In genomic region chr17:40538019-40538935, GRCh38 we compare ENCODE assay signal across 9 cellular contexts. TPM values are rescaled to one million over a fixed set of nuclear protein-coding genes. Genes with fewer than 3 reads are reported as not detected.
DNase-seq lines count a peak whose midpoint lies in the region; ATAC-seq, FAIRE-seq and TF ChIP-seq lines count a peak whose summit lies in the region.
"Had no signal": no experiment of that assay in that cellular context is flagged by ENCODE, and none has a peak within 500 bp of the region (broad histone marks: within the 10 kb centered on the region; RNA-seq: fewer than 3 reads in every experiment).

No MANE protein-coding gene starts in this region.

- no peaks in the 10 kb centered on the region for H3K23me2 ChIP-seq in H9 (ENCODE audit: insufficient read length, low read depth, low read length, poor library complexity, severe bottlenecking)

- H3K4me1 Mint-ChIP-seq in H9, result peaks cover 13 to 29% of the 10 kb centered on the region in 2 experiments
- peaks cover 86% of the 10 kb centered on the region for H3K4me1 Mint-ChIP-seq in activated naive CD8-positive, alpha-beta T cell treated with anti-CD3 and anti-CD28 coated beads, Interleukin-2, amount 10 ng/mL, durations not matched to agents 7 days and 5 days

- no peaks in the 10 kb centered on the region for H3K4me1 ChIP-seq in H9 (ENCODE audit: insufficient read depth, low read length)
- H3K4me1 ChIP-seq in spleen, result peaks cover 61 to 100% (median 92%) of the 10 kb centered on the region in 6 donors

- H3K4me3 ChIP-seq in spleen (no peak overlapping the region), lower leg skin (ENCODE audit: low read depth, poor library complexity, severe bottlenecking) (no peak overlapping the region)

- no peak overlapping the region for H2BK120ac ChIP-seq in H9 (ENCODE audit: low read depth, low read length, poor library complexity, severe bottlenecking)

- no peak overlapping the region for H3K4me3 Mint-ChIP-seq in H9
- H3K4me3 Mint-ChIP-seq in activated naive CD8-positive, alpha-beta T cell treated with anti-CD3 and anti-CD28 coated beads, Interleukin-2, amount 10 ng/mL, durations not matched to agents 7 days and 5 days, result no peak overlapping the region

- H2BK20ac ChIP-seq in H9 (ENCODE audit: low read depth, low read length, poor library complexity, severe bottlenecking), result no peak overlapping the region

- H3K23ac ChIP-seq in H9 (ENCODE audit: insufficient read length, low read depth, low read length), result no peak overlapping the region

- DNase-seq in H9 (no peak), hypothalamus (lab: John Stamatoyannopoulos, UW) (peak in 29 of 51 donors; percentile 10 to 69 (median 49)), spleen (peak; percentile 89), D721Med (ENCODE audit: insufficient read length, low spot score) (no peak), lower leg skin (ENCODE audit: low spot score in 2 of 2) (no peak)
- peak; percentile 21 for DNase-seq in activated naive CD8-positive, alpha-beta T cell treated with anti-CD3 and anti-CD28 coated beads, Interleukin-2, amount 10 ng/mL, durations not matched to agents 7 days and 5 days
- no peak for DNase-seq in stimulated activated CD4-positive, alpha-beta T cell treated with anti-CD3 and anti-CD28 coated beads, Interleukin-4, amount 100 ng/mL, for 1 hour

- no CpG with 5 or more reads among the region's 15 CpGs for WGBS in H9 (ENCODE audit: extremely low coverage, insufficient read length, low lambda C conversion rate)
- WGBS in spleen, 5 donors, result 66 to 77% (median 74%) methylated on average over 15 of the region's 15 CpGs
- WGBS in lower leg skin, 2 donors, result 51 to 58% methylated on average over 15 of the region's 15 CpGs

- peaks cover 3% of the 10 kb centered on the region; the same call in 1 of the 2 replicates for H3K27me3 Mint-ChIP-seq in H9 (ENCODE audit: low read depth)
- peaks cover 2% of the 10 kb centered on the region for H3K27me3 Mint-ChIP-seq in activated naive CD8-positive, alpha-beta T cell treated with anti-CD3 and anti-CD28 coated beads, Interleukin-2, amount 10 ng/mL, durations not matched to agents 7 days and 5 days

- H3K27me3 ChIP-seq in H9 (ENCODE audit: insufficient read depth, low read length) (no peaks in the 10 kb centered on the region), spleen (replicated peaks in 1 of 7) (no peaks in the 10 kb centered on the region)

- no peak overlapping the region for H3K4ac ChIP-seq in H9 (ENCODE audit: low read depth, low read length)

- H4K91ac ChIP-seq in H9 (ENCODE audit: insufficient read length, low read depth, low read length), result no peak overlapping the region

- no peak overlapping the region for H3K27ac Mint-ChIP-seq in H9
- H3K27ac Mint-ChIP-seq in activated naive CD8-positive, alpha-beta T cell treated with anti-CD3 and anti-CD28 coated beads, Interleukin-2, amount 10 ng/mL, durations not matched to agents 7 days and 5 days, result peak overlapping the region; percentile 31

- 0 out of 2 replicates have a peak overlapping the region, but pooled peaks have one; percentile 2 for H3K14ac ChIP-seq in H9 (ENCODE audit: insufficient read depth, low read length)

- H3K36me3 Mint-ChIP-seq in H9 (ENCODE audit: insufficient read depth in 1 of 3, low read depth in 3 of 3), result no peaks in the 10 kb centered on the region
- no peaks in the 10 kb centered on the region for H3K36me3 Mint-ChIP-seq in activated naive CD8-positive, alpha-beta T cell treated with anti-CD3 and anti-CD28 coated beads, Interleukin-2, amount 10 ng/mL, durations not matched to agents 7 days and 5 days

- H2AFZ ChIP-seq in H9 (ENCODE audit: low read length), result no peak overlapping the region

- no peaks in the 10 kb centered on the region for H3K36me3 ChIP-seq in spleen

- H3K27ac ChIP-seq in H9 (ENCODE audit: insufficient read length, low read depth, low read length), result no peak overlapping the region
- peak overlapping the region in 7 of 8 donors; percentile 76 to 91 (median 87) for H3K27ac ChIP-seq in spleen

- no peak overlapping the region for H2BK15ac ChIP-seq in H9 (ENCODE audit: low read depth, low read length)

- H3T11ph ChIP-seq in H9 (ENCODE audit: low read length), result no peak overlapping the region

- H3K4me2 ChIP-seq in H9 (ENCODE audit: insufficient read depth, insufficient read length, low read length), result no peak overlapping the region

- no peak for FAIRE-seq in D721Med (lab: Jason Lieb, UNC)

- no peak overlapping the region for H3K9ac ChIP-seq in H9 (ENCODE audit: extremely low read depth, insufficient read length, low read length)

- intact Hi-C loops in spleen (cut with DNase I; ENCODE audit: low total_unique reads) (loop anchor here (10.0 kb wide), 2 partner anchors 143 to 233 kb away; partner anchors contain the start of gene RARA), lower leg skin (cut with DNase I; ENCODE audit: low total_unique reads) (loop anchor here (10.0 kb wide), 1 partner anchor 93 kb away; the partner anchor contains the start of gene IGFBP4)

- H3K9me3 ChIP-seq in H9 (ENCODE audit: control insufficient read depth, low read depth, low read length), result no peaks in the 10 kb centered on the region
- H3K9me3 ChIP-seq in spleen, result no peaks in the 10 kb centered on the region

- no peak for TF ChIP-seq CTCF in H9 (conservative IDR thresholded peaks at IDR 0.05)
- TF ChIP-seq CTCF in spleen (IDR thresholded peaks at IDR 0.05 in 8 of 11, conservative IDR thresholded peaks at IDR 0.05 in 3 of 11), result no peak
- no peak for TF ChIP-seq CTCF in D721Med (IDR thresholded peaks at IDR 0.05; ENCODE audit: insufficient read depth, missing control alignments)
- TF ChIP-seq CTCF in lower leg skin (IDR thresholded peaks at IDR 0.05), result no peak

- no peak overlapping the region for H2BK5ac ChIP-seq in H9 (ENCODE audit: insufficient read length, low read length)

- peaks cover 0 to 2% of the 10 kb centered on the region in 2 experiments; a peak in 1 of 5 replicates for H3K9me3 Mint-ChIP-seq in H9
- no peaks in the 10 kb centered on the region for H3K9me3 Mint-ChIP-seq in activated naive CD8-positive, alpha-beta T cell treated with anti-CD3 and anti-CD28 coated beads, Interleukin-2, amount 10 ng/mL, durations not matched to agents 7 days and 5 days

- no peak overlapping the region for H2BK12ac ChIP-seq in H9 (ENCODE audit: insufficient read length, low read depth, low read length)

- H4K8ac ChIP-seq in H9 (replicated peaks; ENCODE audit: insufficient read length, low read depth, low read length), result no peak overlapping the region

- H3K79me1 ChIP-seq in H9 (ENCODE audit: insufficient read depth, low read depth, low read length, poor library complexity, severe bottlenecking), result no peaks in the 10 kb centered on the region

- H2AK5ac ChIP-seq in H9 (ENCODE audit: insufficient read length, low read length), result no peak overlapping the region

- ATAC-seq in activated naive CD8-positive, alpha-beta T cell treated with anti-CD3 and anti-CD28 coated beads, Interleukin-2, amount 10 ng/mL, durations not matched to agents 7 days and 5 days (ENCODE audit: low read depth), result no peak
- no peak for ATAC-seq in GM18502 (IDR thresholded peaks at IDR 0.05; ENCODE audit: poor library complexity, unreplicated experiment)

- no peak overlapping the region for H3K56ac ChIP-seq in H9 (ENCODE audit: insufficient read length, low read depth, low read length)

- TF ChIP-seq POLR2A in spleen (IDR thresholded peaks at IDR 0.05), result no peak
- TF ChIP-seq POLR2A in lower leg skin (IDR thresholded peaks at IDR 0.05), result no peak

- no peak overlapping the region for H4K5ac ChIP-seq in H9 (ENCODE audit: insufficient read length, low read depth, low read length)

- H4K20me1 ChIP-seq in H9 (ENCODE audit: control insufficient read depth, insufficient read depth, insufficient read length), result no peaks in the 10 kb centered on the region

- POLR2A ChIA-PET in activated naive CD8-positive, alpha-beta T cell treated with anti-CD3 and anti-CD28 coated beads, Interleukin-2, amount 10 ng/mL, durations not matched to agents 7 days and 5 days (lab: Charles Lee), result interaction anchor here (1.2 to 28.0 kb wide), 5 partner anchors 19 to 175 kb away, joined by 3 to 579 read pairs (median 5); partner anchors contain the start of gene CCR7

- H3K79me2 ChIP-seq in H9 (ENCODE audit: insufficient read depth, low read length), result no peaks in the 10 kb centered on the region

- no peak overlapping the region for H3K18ac ChIP-seq in H9 (ENCODE audit: insufficient read length, low read depth, low read length)

RNA-seq across cellular contexts. Expression of gene CCR7, which starts 27.0 kb away (rescaled TPM):
- total RNA-seq in H9 (2021), result 0.31 TPM in 1 of 2 replicates, not detected in the other
- total RNA-seq in activated naive CD8-positive, alpha-beta T cell treated with anti-CD3 and anti-CD28 coated beads, Interleukin-2, amount 10 ng/mL, durations not matched to agents 7 days and 5 days, result 100 to 1,000 TPM; 231 to 238 TPM
- 10 to 100 TPM; 31.9 to 77.4 (median 49.9) TPM for total RNA-seq in spleen
- 10 to 100 TPM; 29.0 to 79.1 (median 63.5) TPM for polyA plus RNA-seq in spleen
- 1 to 10 TPM in 1 of 4 donors, under 1 TPM in 1, not detected in 2; 0.21 to 1.2 TPM for total RNA-seq in lower leg skin
- total RNA-seq: lung microvascular endothelial cell had no signal

RNA-seq across cellular contexts. Expression of gene TNS4, which starts 36.9 kb away (rescaled TPM):
- total RNA-seq in H9 (2021) (0.55 and 0.59 TPM in 2 replicates), spleen (1 to 10 TPM in 1 of 7 donors, under 1 TPM in 5, not detected in 1; 0.14 to 1.3 (median 0.41) TPM), lower leg skin (1,000 to 10,000 TPM in 1 of 4 donors, 100 to 1,000 TPM in 3; 413 to 1,865 (median 485) TPM)
- total RNA-seq in activated naive CD8-positive, alpha-beta T cell treated with anti-CD3 and anti-CD28 coated beads, Interleukin-2, amount 10 ng/mL, durations not matched to agents 7 days and 5 days, result 1 to 10 TPM; 9.0 to 9.7 TPM
- under 1 TPM; 0.15 to 0.45 (median 0.21) TPM for polyA plus RNA-seq in spleen
- total RNA-seq: lung microvascular endothelial cell had no signal

Comparison
In these comparisons a context has a peak if more than half of its experiments do, and no peak if none do; other contexts are left out.
1. DNase-seq: peak in activated naive CD8-positive, alpha-beta T cell treated with anti-CD3 and anti-CD28 coated beads, Interleukin-2, amount 10 ng/mL, durations not matched to agents 7 days and 5 days (single experiment), hypothalamus (29 of 51) and spleen (single experiment); none in H9 (single experiment), D721Med (single experiment), stimulated activated CD4-positive, alpha-beta T cell treated with anti-CD3 and anti-CD28 coated beads, Interleukin-4, amount 100 ng/mL, for 1 hour (single experiment) and lower leg skin (0 of 2).
2. RNA of gene CCR7, which starts 27.0 kb away (total RNA-seq): 231 to 238 TPM in activated naive CD8-positive, alpha-beta T cell treated with anti-CD3 and anti-CD28 coated beads, Interleukin-2, amount 10 ng/mL, durations not matched to agents 7 days and 5 days and 31.9 to 77.4 TPM in spleen; 0.31 TPM in H9 and 0.21 to 1.2 TPM in lower leg skin; every median in the first group is over 10 times any median in the second.
3. RNA of gene TNS4, which starts 36.9 kb away (total RNA-seq): 413 to 1,865 TPM in lower leg skin; 9.0 to 9.7 TPM in activated naive CD8-positive, alpha-beta T cell treated with anti-CD3 and anti-CD28 coated beads, Interleukin-2, amount 10 ng/mL, durations not matched to agents 7 days and 5 days, 0.55 to 0.59 TPM in H9 and 0.14 to 1.3 TPM in spleen; every median in the first group is over 10 times any median in the second.